Comparison of ENCODE assay signal across 7 cellular contexts in genomic region chr5:143401846-143402463, GRCh38.
A peak's percentile ranks its signal among the peaks of the same experiment; 100 is the strongest.
DNase-seq lines count a peak whose midpoint lies in the region; ATAC-seq and TF ChIP-seq lines count a peak whose summit lies in the region.

No MANE protein-coding gene starts in this region.

- no peaks in the 10 kb centered on the region for H3K27me3 Mint-ChIP-seq in effector memory CD8-positive, alpha-beta T cell
- H3K27me3 Mint-ChIP-seq in nephron progenitor cell (ENCODE audit: low read depth, poor library complexity): peaks cover 34% of the 10 kb centered on the region

- peak overlapping the region; percentile 85 to 93 for H3K4me3 Mint-ChIP-seq in effector memory CD8-positive, alpha-beta T cell
- peak overlapping the region; percentile 88 for H3K4me3 Mint-ChIP-seq in nephron progenitor cell

- CTCF ChIA-PET in RWPE1 (lab: Yijun Ruan, JAX): interaction anchor here (0.5 to 1.5 kb wide), 3 partner anchors 58 to 177 kb away, joined by 3 to 4 read pairs (median 3); no protein-coding TSS in a partner anchor

- POLR2A ChIA-PET in RWPE1 (lab: Yijun Ruan, JAX; ENCODE audit: low non-redundant PET): no interaction called here

- no peak for TF ChIP-seq CTCF in GM20000 (IDR thresholded peaks at IDR 0.05; ENCODE audit: extremely low read depth, missing control alignments)
- TF ChIP-seq CTCF in RWPE1 (conservative IDR thresholded peaks at IDR 0.05; ENCODE audit: low read depth): no peak
- TF ChIP-seq CTCF in nephron progenitor cell (IDR thresholded peaks at IDR 0.05): no peak

- ATAC-seq in effector memory CD8-positive, alpha-beta T cell (replicated peaks): no peak
- no peak for ATAC-seq in GM19351 (IDR thresholded peaks at IDR 0.05; ENCODE audit: unreplicated experiment)
- no peak for ATAC-seq in HG02623 (IDR thresholded peaks at IDR 0.05; ENCODE audit: unreplicated experiment)

- peaks cover 54% of the 10 kb centered on the region for H3K36me3 Mint-ChIP-seq in effector memory CD8-positive, alpha-beta T cell (ENCODE audit: insufficient read depth)
- H3K36me3 Mint-ChIP-seq in nephron progenitor cell (ENCODE audit: low read depth): no peaks in the 10 kb centered on the region

- peak overlapping the region; percentile 83 to 84 for H3K27ac Mint-ChIP-seq in effector memory CD8-positive, alpha-beta T cell
- no peak overlapping the region for H3K27ac Mint-ChIP-seq in nephron progenitor cell

- peak; percentile 34 for DNase-seq in GM20000 (ENCODE audit: low spot score)
- peak; percentile 14 for DNase-seq in RWPE1 (ENCODE audit: low spot score)
- DNase-seq in effector memory CD8-positive, alpha-beta T cell: peak in 2 of 3 experiments; percentile 5 to 13
- DNase-seq in nephron progenitor cell: no peak
- DNase-seq in RKO (ENCODE audit: low spot score): no peak

- H3K4me1 Mint-ChIP-seq in effector memory CD8-positive, alpha-beta T cell (ENCODE audit: low read depth in 2 of 2): peaks cover 35 to 53% of the 10 kb centered on the region in 2 donors
- peaks cover 37% of the 10 kb centered on the region for H3K4me1 Mint-ChIP-seq in nephron progenitor cell

- peak overlapping the region; percentile 100 for H3K27ac ChIP-seq in RWPE1

- no peaks in the 10 kb centered on the region for H3K9me3 Mint-ChIP-seq in effector memory CD8-positive, alpha-beta T cell
- H3K9me3 Mint-ChIP-seq in nephron progenitor cell: peaks cover 8% of the 10 kb centered on the region

Comparison
In these comparisons a context has a peak if more than half of its experiments do, and no peak if none do; other contexts are left out.
1. DNase-seq: peak in GM20000 (single experiment), RWPE1 (single experiment) and effector memory CD8-positive, alpha-beta T cell (2 of 3); none in nephron progenitor cell (single experiment) and RKO (single experiment).